Comparison of ENCODE assay signal across 9 cellular contexts in genomic region chr15:92079047-92079446, GRCh38.
DNase-seq lines count a peak whose midpoint lies in the region; ATAC-seq and TF ChIP-seq lines count a peak whose summit lies in the region.
"Had no signal": no experiment of that assay in that cellular context is flagged by ENCODE, and none has a peak within 500 bp of the region (broad histone marks: within the 10 kb centered on the region; RNA-seq: fewer than 3 reads in every experiment).

No MANE protein-coding gene starts in this region.

- no peaks in the 10 kb centered on the region for H3K36me3 Mint-ChIP-seq in neural crest cell (ENCODE audit: low read depth)

- H3K9me3 Mint-ChIP-seq in neural crest cell, result no peaks in the 10 kb centered on the region

- no peak overlapping the region for H3K27ac Mint-ChIP-seq in neural crest cell (ENCODE audit: unreplicated experiment)

- DNase-seq in DMS53 (lab: John Stamatoyannopoulos, UW) (peak; percentile 62), DMS53 treated with DMSO at 0.1 percent for 48 hours (lab: John Stamatoyannopoulos, UW; ENCODE audit: unreplicated experiment) (no peak), neural crest cell (ENCODE audit: low read depth, low spot score) (no peak), NCI-H774 (lab: John Stamatoyannopoulos, UW) (no peak)
- peak; percentile 40 to 51 for DNase-seq in activated T-cell treated with anti-CD3 and anti-CD28 coated beads, Interleukin-2, amount 50 U/mL, for 48 hours

- no peak overlapping the region for H2AFZ ChIP-seq in KMS-11 (ENCODE audit: low read depth)

- H4K20me1 ChIP-seq in KMS-11 (ENCODE audit: insufficient read depth), result no peaks in the 10 kb centered on the region

- H3K27me3 ChIP-seq in KMS-11 (ENCODE audit: insufficient read depth, low read depth), result no peaks in the 10 kb centered on the region

- H3K9ac ChIP-seq in KMS-11, result no peak overlapping the region

- no peaks in the 10 kb centered on the region for H3K4me1 Mint-ChIP-seq in neural crest cell

- no peaks in the 10 kb centered on the region for H3K27me3 Mint-ChIP-seq in neural crest cell (ENCODE audit: low read depth)

- H3K27ac ChIP-seq in KMS-11, result no peak overlapping the region

- no peaks in the 10 kb centered on the region for H3K36me3 ChIP-seq in KMS-11 (ENCODE audit: insufficient read depth)
- H3K36me3 ChIP-seq: HAP-1 had no signal

- no peaks in the 10 kb centered on the region for H3K79me2 ChIP-seq in KMS-11 (ENCODE audit: insufficient read depth, low read depth)

- H3K4me2 ChIP-seq in KMS-11, result no peak overlapping the region

- H3K4me1 ChIP-seq in KMS-11 (ENCODE audit: low read depth, poor library complexity, severe bottlenecking), result no peaks in the 10 kb centered on the region

- H3K4me3 Mint-ChIP-seq in neural crest cell, result no peak overlapping the region

- H3K4me3 ChIP-seq in KMS-11 (IDR thresholded peaks at IDR 0.05; ENCODE audit: insufficient read depth, low read depth, low read length), result no peak overlapping the region
- H3K4me3 ChIP-seq: HAP-1 had no signal

- no peak for ATAC-seq in GM18907 (IDR thresholded peaks at IDR 0.05; ENCODE audit: unreplicated experiment)
- ATAC-seq in HG03025 (IDR thresholded peaks at IDR 0.05; ENCODE audit: low FRiP score, unreplicated experiment), result no peak

- TF ChIP-seq CTCF in KMS-11 (conservative IDR thresholded peaks at IDR 0.05; ENCODE audit: low read depth, low read length), result peak; percentile 29
- TF ChIP-seq CTCF in neural crest cell (conservative IDR thresholded peaks at IDR 0.05), result peak; percentile 43

Comparison
In these comparisons a context has a peak if more than half of its experiments do, and no peak if none do; other contexts are left out.
1. DNase-seq: peak in DMS53 (single experiment) and activated T-cell treated with anti-CD3 and anti-CD28 coated beads, Interleukin-2, amount 50 U/mL, for 48 hours (2 of 2); none in DMS53 treated with DMSO at 0.1 percent for 48 hours (single experiment), neural crest cell (single experiment) and NCI-H774 (single experiment).